In the genomic region with DNA sequence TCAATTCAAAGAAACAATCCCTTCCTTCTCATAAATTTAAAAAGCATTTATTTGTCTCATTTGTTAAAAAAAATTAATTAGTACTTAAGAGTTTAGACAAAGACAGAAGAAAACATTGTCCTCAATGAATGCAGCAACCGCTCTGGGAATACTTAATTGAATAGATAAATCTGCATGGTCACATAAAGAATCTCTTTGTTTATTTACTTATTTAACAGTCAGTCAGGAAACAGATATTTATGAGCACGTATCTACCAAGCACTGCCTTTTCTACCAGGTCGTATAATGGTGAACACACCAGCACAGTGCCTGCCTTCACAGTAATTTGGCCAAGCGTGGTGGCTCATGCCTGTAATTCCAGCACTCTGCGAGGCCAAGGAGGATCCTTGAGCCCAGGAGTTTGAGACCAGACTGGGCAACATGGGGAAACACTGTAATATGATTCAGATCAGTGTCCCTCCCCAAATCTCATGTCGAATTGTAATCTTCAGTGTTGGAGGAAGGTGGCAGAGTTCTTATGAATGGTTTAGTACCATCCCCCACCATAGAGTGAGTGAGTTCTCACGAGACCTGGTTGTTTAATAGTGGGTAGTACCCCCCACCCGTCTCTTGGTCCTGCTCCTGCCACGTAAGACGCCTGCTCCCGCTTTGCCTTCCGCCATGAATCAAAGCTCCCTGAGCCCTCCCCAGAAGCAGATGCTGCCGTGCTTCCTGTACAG, we compare ENCODE assay signal across 24 cellular contexts.
"Had no signal": no experiment of that assay in that cellular context is flagged by ENCODE, and none has a peak within 500 bp of the region (broad histone marks: within the 10 kb centered on the region; RNA-seq: fewer than 3 reads in every experiment).

No MANE protein-coding gene starts in this region.

- H3K36me3 ChIP-seq: uterus had no signal

- H3K4me1 ChIP-seq: sigmoid colon, uterus had no signal

- H3K9me3 Mint-ChIP-seq: activated naive CD8-positive, alpha-beta T cell treated with anti-CD3 and anti-CD28 coated beads for 36 hours; activated T-cell treated with anti-CD3 and anti-CD28 coated beads, Interleukin-2, amount 50 U/mL, for 4 hours; activated T-helper 2 cell treated with anti-CD3 and anti-CD28 coated beads, Interferon-gamma antibody, Interleukin-2, Interleukin-4, amounts not matched to agents 10 μg/mL and 5 μg/mL and 100 μg/mL, durations not matched to agents 14 hours and 24 hours and 36 hours; natural killer cell treated with Interleukin-12 subunit alpha and Interleukin-12 subunit beta and Interleukin-15 and Interleukin-18, amount 100 ng/mL, for 72 hours; stimulated activated naive B cell treated with anti-CD40 and anti-IgM and Interleukin-4, amounts not matched to agents 10 μg/mL and 1 μg/mL and 100 μg/mL, for 72 hours had no signal

- H3K4me3 Mint-ChIP-seq: activated naive CD8-positive, alpha-beta T cell treated with anti-CD3 and anti-CD28 coated beads for 36 hours; activated T-cell treated with anti-CD3 and anti-CD28 coated beads, Interleukin-2, amount 50 U/mL, for 4 hours; natural killer cell treated with Interleukin-12 subunit alpha and Interleukin-12 subunit beta and Interleukin-15 and Interleukin-18, amount 100 ng/mL, for 72 hours; stimulated activated naive B cell treated with anti-CD40 and anti-IgM and Interleukin-4, amounts not matched to agents 10 μg/mL and 1 μg/mL and 100 μg/mL, for 72 hours; T-helper 17 cell had no signal

- H3K9me3 ChIP-seq: sigmoid colon, transverse colon, uterus had no signal

- H3K27ac Mint-ChIP-seq: activated naive CD8-positive, alpha-beta T cell treated with anti-CD3 and anti-CD28 coated beads for 36 hours; activated T-helper 2 cell treated with anti-CD3 and anti-CD28 coated beads, Interferon-gamma antibody, Interleukin-2, Interleukin-4, amounts not matched to agents 10 μg/mL and 5 μg/mL and 100 μg/mL, durations not matched to agents 14 hours and 24 hours and 36 hours; stimulated activated naive B cell treated with anti-CD40 and anti-IgM and Interleukin-4, amounts not matched to agents 10 μg/mL and 1 μg/mL and 100 μg/mL, for 72 hours; T-helper 17 cell had no signal

- H3K27me3 Mint-ChIP-seq: activated naive CD8-positive, alpha-beta T cell treated with anti-CD3 and anti-CD28 coated beads for 36 hours; natural killer cell treated with Interleukin-12 subunit alpha and Interleukin-12 subunit beta and Interleukin-15 and Interleukin-18, amount 100 ng/mL, for 72 hours; stimulated activated naive B cell treated with anti-CD40 and anti-IgM and Interleukin-4, amounts not matched to agents 10 μg/mL and 1 μg/mL and 100 μg/mL, for 72 hours; T-helper 17 cell had no signal

- H3K36me3 Mint-ChIP-seq: natural killer cell treated with Interleukin-12 subunit alpha and Interleukin-12 subunit beta and Interleukin-15 and Interleukin-18, amount 100 ng/mL, for 72 hours had no signal

- H3K27me3 ChIP-seq: sigmoid colon, transverse colon, uterus had no signal

- H3K27ac ChIP-seq: parathyroid adenoma, sigmoid colon, transverse colon, uterus had no signal

- H3K4me3 ChIP-seq: sigmoid colon, smooth muscle cell, transverse colon, uterus had no signal

- DNase-seq: activated CD4-positive, alpha-beta T cell treated with anti-CD3 and anti-CD28 coated beads for 4 hours; activated CD4-positive, alpha-beta T cell treated with anti-CD3 and anti-CD28 coated beads, Interleukin-2, amount 50 U/mL, for 48 hours; activated CD4-positive, CD25-positive, alpha-beta regulatory T cell; activated CD8-positive, alpha-beta memory T cell treated with anti-CD3 and anti-CD28 coated beads, Interleukin-2, amount 50 U/mL, for 48 hours; activated naive CD4-positive, alpha-beta T cell; activated naive CD8-positive, alpha-beta T cell treated with anti-CD3 and anti-CD28 coated beads for 36 hours; activated T-cell treated with anti-CD3 and anti-CD28 coated beads, Interleukin-2, amount 50 U/mL, for 4 hours; kidney glomerular epithelial cell; left ventricle myocardium superior; mammary epithelial cell; midbrain; nucleus accumbens; sigmoid colon; stimulated activated CD4-positive, alpha-beta T cell treated with anti-CD3 and anti-CD28 coated beads, Interleukin-15, amount 100 ng/mL, for 24 hours; stimulated activated CD4-positive, alpha-beta T cell treated with anti-CD3 and anti-CD28 coated beads, Interleukin-2, amount 100 ng/mL, for 48 hours; stimulated activated CD8-positive, alpha-beta memory T cell treated with anti-CD3 and anti-CD28 coated beads, Interleukin-4, amount 100 ng/mL, for 48 hours; stimulated activated naive B cell treated with anti-CD40 and anti-IgM and Interleukin-4, amounts not matched to agents 10 μg/mL and 1 μg/mL and 100 μg/mL, for 72 hours; T-helper 17 cell; transverse colon; uterus had no signal

- ATAC-seq: activated T-cell treated with anti-CD3 and anti-CD28 coated beads, Interleukin-2, amount 50 U/mL, for 4 hours; left ventricle myocardium superior; natural killer cell treated with Interleukin-12 subunit alpha and Interleukin-12 subunit beta and Interleukin-15 and Interleukin-18, amount 100 ng/mL, for 72 hours; stimulated activated naive B cell treated with anti-CD40 and anti-IgM and Interleukin-4, amounts not matched to agents 10 μg/mL and 1 μg/mL and 100 μg/mL, for 72 hours; T-helper 17 cell had no signal

- H3K4me1 Mint-ChIP-seq: activated naive CD8-positive, alpha-beta T cell treated with anti-CD3 and anti-CD28 coated beads for 36 hours; stimulated activated naive B cell treated with anti-CD40 and anti-IgM and Interleukin-4, amounts not matched to agents 10 μg/mL and 1 μg/mL and 100 μg/mL, for 72 hours had no signal
